In the genomic region with DNA sequence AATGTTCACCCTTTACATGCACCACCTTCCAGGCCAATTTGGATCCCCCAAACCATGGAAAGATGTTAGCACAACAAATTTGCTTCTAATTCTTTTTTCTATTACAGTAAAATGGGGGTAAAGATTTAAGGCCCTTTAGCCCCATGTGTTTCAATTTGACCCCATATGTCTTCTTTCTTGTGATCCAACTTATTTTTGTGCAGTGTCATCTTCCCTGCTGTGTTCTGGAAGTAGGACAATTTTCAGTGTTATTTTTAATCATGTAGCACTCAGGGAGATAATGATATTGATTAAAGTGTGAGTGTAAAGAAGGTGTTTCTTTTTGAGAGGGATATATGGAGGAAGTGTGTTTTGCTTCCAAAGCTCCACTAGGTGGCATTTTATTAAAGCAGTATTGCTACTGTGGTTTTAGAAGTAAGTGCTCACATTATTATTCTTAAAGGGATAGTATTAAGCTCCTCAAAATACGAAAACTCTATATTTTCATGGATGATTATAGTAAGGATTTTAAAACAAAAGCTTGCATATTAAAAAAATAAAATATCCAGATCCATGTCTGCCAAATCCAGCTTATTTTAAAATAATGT, we compare ENCODE assay signal across 1 cellular context.
TF ChIP-seq lines count a peak whose summit lies in the region.

No MANE protein-coding gene starts in this region.

TF ChIP-seq in HCT116, 20 proteins besides CTCF, POLR2A, EP300 and RAD21 (continued from another document):
- TF ChIP-seq REST (IDR thresholded peaks at IDR 0.05; ENCODE audit: low read depth), result no peak
